Comparison of ENCODE assay signal across 23 cellular contexts in genomic region chr7:103380395-103381191, GRCh38. TPM values are rescaled to one million over a fixed set of nuclear protein-coding genes. Genes with fewer than 3 reads are reported as not detected.
DNase-seq lines count a peak whose midpoint lies in the region; ATAC-seq, FAIRE-seq and TF ChIP-seq lines count a peak whose summit lies in the region.
"Had no signal": no experiment of that assay in that cellular context is flagged by ENCODE, and none has a peak within 500 bp of the region (broad histone marks: within the 10 kb centered on the region; RNA-seq: fewer than 3 reads in every experiment).

No MANE protein-coding gene starts in this region.

- WGBS in small intestine, 3 donors: 50 to 73% (median 67%) methylated on average over 5 of the region's 5 CpGs

- H3K4me1 ChIP-seq in HEK293 (ENCODE audit: control insufficient read depth, insufficient read depth, low read length): no peaks in the 10 kb centered on the region
- H3K4me1 ChIP-seq in Panc1 (ENCODE audit: control insufficient read depth, insufficient read depth, low read length): no peaks in the 10 kb centered on the region
- H3K4me1 ChIP-seq in small intestine (ENCODE audit: control insufficient read depth in 2 of 2, insufficient read depth in 1 of 2, low read depth in 1 of 2, low read length in 1 of 2): no peaks in the 10 kb centered on the region
- H3K4me1 ChIP-seq: Caco-2 had no signal

- H3K4me3 ChIP-seq in HEK293 (ENCODE audit: low read depth, low read length): no peak overlapping the region
- H3K4me3 ChIP-seq in Panc1 (ENCODE audit: low read depth in 2 of 2, low read length in 2 of 2): no peak overlapping the region
- no peak overlapping the region for H3K4me3 ChIP-seq in fibroblast of mammary gland (ENCODE audit: control insufficient read depth, low read depth, low read length)
- H3K4me3 ChIP-seq in small intestine (ENCODE audit: low read depth in 1 of 2, low read length in 2 of 2): no peak overlapping the region

- no peak for DNase-seq in Panc1 (ENCODE audit: low read depth, low spot score)
- DNase-seq in fibroblast of mammary gland (ENCODE audit: low read depth): peak; percentile 3
- peak; percentile 68 for DNase-seq in small intestine
- DNase-seq in NCI-H748 treated with DMSO at 0.1 percent for 48 hours (lab: John Stamatoyannopoulos, UW): no peak
- DNase-seq in activated naive CD4-positive, alpha-beta T cell treated with anti-CD3 and anti-CD28 coated beads, Interleukin-2, amount 50 U/mL, for 16 hours: no peak
- DNase-seq: ACHN; AML-193; Caco-2; CD4-positive, CD25-positive, alpha-beta regulatory T cell; DMS153; Karpas-422; MM.1S; NCI-H1092; NCI-H1436 treated with DMSO at 0.1 percent for 48 hours; NCI-H2029; NCI-H526 treated with DMSO at 0.1 percent for 48 hours; NK-92 treated with Interleukin-12 subunit alpha and Interleukin-12 subunit beta, amount 100 ng/mL, for 24 hours; SHP77 treated with DMSO at 0.1 percent for 48 hours; SK-N-SH had no signal

- POLR2A ChIA-PET in HEK293 (lab: Yijun Ruan, JAX): interaction anchor here (1.3 kb wide), 1 partner anchor 73 kb away, joined by 3 read pairs; no protein-coding TSS in a partner anchor
- POLR2A ChIA-PET in Panc1 (lab: Charles Lee): no interaction called here

- no peak for FAIRE-seq in small intestine (lab: Jason Lieb, UNC)
- FAIRE-seq: H54, RCC 7860 had no signal

- peak; percentile 45; the same call in 1 of the 2 replicates for ATAC-seq in Panc1
- ATAC-seq in HG03175 (IDR thresholded peaks at IDR 0.05; ENCODE audit: unreplicated experiment): no peak

- in situ Hi-C loops in Panc1 (cut with HindIII; ENCODE audit: low pct_unique_long_range_greater_than_20kb, low sequenced_read_pairs): no loop called here

- no peak for TF ChIP-seq CTCF in HEK293 (tag by site-specific recombination; IDR thresholded peaks at IDR 0.05)
- TF ChIP-seq CTCF in Panc1 (IDR thresholded peaks at IDR 0.05): no peak
- no peak for TF ChIP-seq CTCF in fibroblast of mammary gland (conservative IDR thresholded peaks at IDR 0.05; ENCODE audit: control insufficient read depth, insufficient read depth, low read depth, low read length)

- H3K36me3 ChIP-seq in HEK293 (ENCODE audit: control insufficient read depth in 2 of 2, insufficient read depth in 1 of 2, low read length in 2 of 2): no peaks in the 10 kb centered on the region
- no peaks in the 10 kb centered on the region for H3K36me3 ChIP-seq in Panc1 (ENCODE audit: control insufficient read depth, insufficient read depth, low read length)
- no peaks in the 10 kb centered on the region for H3K36me3 ChIP-seq in small intestine (ENCODE audit: control insufficient read depth in 2 of 2, insufficient read depth in 2 of 2, low read length in 2 of 2)

- H3K27ac ChIP-seq in HEK293 (ENCODE audit: extremely low read depth, low read depth, low read length) (no peak overlapping the region), Panc1 (ENCODE audit: low read length) (no peak overlapping the region), small intestine (ENCODE audit: low read depth in 1 of 2, low read length in 1 of 2) (no peak overlapping the region)

- CTCF ChIA-PET in HEK293 (lab: Yijun Ruan, JAX): no interaction called here
- CTCF ChIA-PET in Panc1 (lab: Charles Lee): no interaction called here

- no TSS peak for BruUV-seq in Panc1 (replicated peaks; lab: Mats Ljungman, UMichigan)

- H3K9me3 ChIP-seq in HEK293 (ENCODE audit: control insufficient read depth, insufficient read depth, low read depth, low read length) (no peaks in the 10 kb centered on the region), Panc1 (ENCODE audit: control insufficient read depth, insufficient read depth, low read depth, low read length) (no peaks in the 10 kb centered on the region), small intestine (ENCODE audit: control insufficient read depth, low read depth) (no peaks in the 10 kb centered on the region)
- H3K9me3 ChIP-seq: Caco-2, SK-N-SH had no signal

- H3K27me3 ChIP-seq in Panc1 (ENCODE audit: control insufficient read depth, insufficient read depth, low read length) (no peaks in the 10 kb centered on the region), small intestine (ENCODE audit: control insufficient read depth in 2 of 2, insufficient read depth in 2 of 2, low read length in 2 of 2) (no peaks in the 10 kb centered on the region)

- intact Hi-C loops in Panc1 (cut with micrococcal nuclease; ENCODE audit: unreplicated experiment): no loop called here

TF ChIP-seq in HEK293, 187 proteins besides CTCF, POLR2A, EP300 and RAD21 (continues in another document):
- TF ChIP-seq ZNF629 (tag by site-specific recombination; IDR thresholded peaks at IDR 0.05): no peak
- no peak for TF ChIP-seq ZNF214 (tag by site-specific recombination; IDR thresholded peaks at IDR 0.05; ENCODE audit: borderline replicate concordance)
- TF ChIP-seq ZNF645 (tag by site-specific recombination; IDR thresholded peaks at IDR 0.05): no peak
- no peak for TF ChIP-seq MZF1 (tag by site-specific recombination; IDR thresholded peaks at IDR 0.05; ENCODE audit: borderline replicate concordance)
- no peak for TF ChIP-seq ZSCAN30 (tag by site-specific recombination; IDR thresholded peaks at IDR 0.05)
- TF ChIP-seq ZNF266 (tag by site-specific recombination; IDR thresholded peaks at IDR 0.05; ENCODE audit: low read depth): 0 out of 2 replicates have a peak, but pooled peaks have one; percentile 7
- TF ChIP-seq PRDM2 (tag by site-specific recombination; IDR thresholded peaks at IDR 0.05; ENCODE audit: borderline replicate concordance): no peak
- peak; percentile 49; the same call in 1 of the 2 replicates for TF ChIP-seq ZNF211 (tag by site-specific recombination; IDR thresholded peaks at IDR 0.05; ENCODE audit: low read depth)
- TF ChIP-seq OVOL3 (tag by site-specific recombination; IDR thresholded peaks at IDR 0.05): 0 out of 2 replicates have a peak, but pooled peaks have one; percentile 10

RNA-seq across cellular contexts. Expression of gene PSMC2, which starts 33.1 kb away (rescaled TPM):
- total RNA-seq in Panc1 (2021; ENCODE audit: unreplicated experiment): 171 TPM
- polyA plus RNA-seq in Panc1 (2012; ENCODE audit: insufficient read length): 124 TPM
- polyA plus RNA-seq in small intestine: 100 to 1,000 TPM in 2 of 3 donors, 10 to 100 TPM in 1; 80.0 to 112 (median 108) TPM

RNA-seq across cellular contexts. Expression of gene DNAJC2, which starts 36.0 kb away (rescaled TPM):
- total RNA-seq in Panc1 (2021; ENCODE audit: unreplicated experiment): 56.1 TPM
- polyA plus RNA-seq in Panc1 (2012; ENCODE audit: insufficient read length): 27.2 TPM
- 10 to 100 TPM; 22.2 to 32.9 (median 29.5) TPM for polyA plus RNA-seq in small intestine

Comparison
In these comparisons a context has a peak if more than half of its experiments do, and no peak if none do; other contexts are left out.
1. DNase-seq: peak in fibroblast of mammary gland (single experiment) and small intestine (single experiment); none in Panc1 (single experiment), NCI-H748 treated with DMSO at 0.1 percent for 48 hours (single experiment) and activated naive CD4-positive, alpha-beta T cell treated with anti-CD3 and anti-CD28 coated beads, Interleukin-2, amount 50 U/mL, for 16 hours (single experiment).